In genomic region chr17:40532520-40533253, GRCh38 we compare ENCODE assay signal across 8 cellular contexts. TPM values are rescaled to one million over a fixed set of nuclear protein-coding genes. Genes with fewer than 3 reads are reported as not detected.
DNase-seq lines count a peak whose midpoint lies in the region; ATAC-seq and TF ChIP-seq lines count a peak whose summit lies in the region.

No MANE protein-coding gene starts in this region.

- H4K20me1 ChIP-seq in fibroblast of lung (ENCODE audit: control insufficient read depth, extremely low read depth, insufficient read depth, low read length) = no peaks in the 10 kb centered on the region
- no peaks in the 10 kb centered on the region for H4K20me1 ChIP-seq in osteoblast (ENCODE audit: insufficient read depth, low read length)

- H3K27me3 ChIP-seq in CD4-positive, alpha-beta T cell (ENCODE audit: control insufficient read depth, insufficient read depth, low read length) = no peaks in the 10 kb centered on the region
- H3K27me3 ChIP-seq in fibroblast of lung (ENCODE audit: control insufficient read depth, insufficient read depth, low read length) (no peaks in the 10 kb centered on the region), osteoblast (ENCODE audit: insufficient read depth, low read length) (no peaks in the 10 kb centered on the region)

- no peak for ATAC-seq in CD4-positive, alpha-beta T cell (ENCODE audit: poor library complexity)
- ATAC-seq in GM19035 (IDR thresholded peaks at IDR 0.05; ENCODE audit: unreplicated experiment) = no peak

- H3K27ac ChIP-seq in CD4-positive, alpha-beta T cell (ENCODE audit: low read depth, low read length) = no peak overlapping the region
- H3K27ac ChIP-seq in fibroblast of lung (ENCODE audit: insufficient read depth, low read length) (peak overlapping the region; percentile 39), osteoblast (ENCODE audit: low read depth, low read length) (peak overlapping the region; percentile 99)

- H3K36me3 ChIP-seq in fibroblast of lung (ENCODE audit: control insufficient read depth, insufficient read depth, low read length) (no peaks in the 10 kb centered on the region), osteoblast (ENCODE audit: insufficient read depth, low read length) (no peaks in the 10 kb centered on the region)

- no peak overlapping the region for H3K9ac ChIP-seq in fibroblast of lung (ENCODE audit: insufficient read depth, low read length)

- POLR2A ChIA-PET in CD4-positive, alpha-beta T cell (lab: Charles Lee) = interaction anchor here (0.6 to 18.9 kb wide), 37 partner anchors 9 to 233 kb away, joined by 3 to 668 read pairs (median 6); partner anchors contain the start of genes CCR7, IGFBP4 and TOP2A

- TF ChIP-seq CTCF in CD4-positive, alpha-beta T cell (IDR thresholded peaks at IDR 0.05) = no peak
- no peak for TF ChIP-seq CTCF in fibroblast of lung (conservative IDR thresholded peaks at IDR 0.05 in 1 of 2, IDR thresholded peaks at IDR 0.05 in 1 of 2; ENCODE audit: low read depth in 1 of 2, low read length in 2 of 2)
- no peak for TF ChIP-seq CTCF in osteoblast (IDR thresholded peaks at IDR 0.05; ENCODE audit: extremely low read depth, low read depth, low read length)

- H3K4me2 ChIP-seq in fibroblast of lung (ENCODE audit: extremely low read depth, insufficient read depth, low read length) (peak overlapping the region; percentile 30), osteoblast (ENCODE audit: insufficient read depth, low read length) (peak overlapping the region; percentile 2)

- H3K4me3 Mint-ChIP-seq in CD4-positive, alpha-beta T cell = peak overlapping the region; percentile 72

- no peaks in the 10 kb centered on the region for H3K9me3 Mint-ChIP-seq in CD4-positive, alpha-beta T cell

- H3K4me1 ChIP-seq in fibroblast of lung (ENCODE audit: control insufficient read depth, extremely low read depth, insufficient read depth, low read length) = peaks cover 25% of the 10 kb centered on the region
- H3K4me1 ChIP-seq in osteoblast (ENCODE audit: insufficient read depth, low read length) = peaks cover 53% of the 10 kb centered on the region

- H2AFZ ChIP-seq in fibroblast of lung (ENCODE audit: low read length) = no peak overlapping the region
- peak overlapping the region; percentile 13 for H2AFZ ChIP-seq in osteoblast (ENCODE audit: low read length)

- peaks cover 84% of the 10 kb centered on the region for H3K4me1 Mint-ChIP-seq in CD4-positive, alpha-beta T cell (ENCODE audit: low read depth)

- peaks cover 6% of the 10 kb centered on the region for H3K36me3 Mint-ChIP-seq in CD4-positive, alpha-beta T cell (ENCODE audit: low read depth)

- no peaks in the 10 kb centered on the region for H3K9me3 ChIP-seq in CD4-positive, alpha-beta T cell (ENCODE audit: control insufficient read depth, low read length)
- no peaks in the 10 kb centered on the region for H3K9me3 ChIP-seq in fibroblast of lung (ENCODE audit: control insufficient read depth, insufficient read depth, low read depth, low read length)
- no peaks in the 10 kb centered on the region for H3K9me3 ChIP-seq in osteoblast (ENCODE audit: low read depth, low read length)

- peak overlapping the region; percentile 98 for H3K27ac Mint-ChIP-seq in CD4-positive, alpha-beta T cell

- H3K79me2 ChIP-seq in fibroblast of lung (ENCODE audit: control insufficient read depth, insufficient read depth, low read length) (no peaks in the 10 kb centered on the region), osteoblast (ENCODE audit: insufficient read depth, low read length) (no peaks in the 10 kb centered on the region)

- H3K4me3 ChIP-seq in fibroblast of lung (replicated peaks in 1 of 4; ENCODE audit: control extremely low read depth in 1 of 4, insufficient read depth in 1 of 4, low read depth in 3 of 4, low read length in 4 of 4) = no peak overlapping the region
- no peak overlapping the region for H3K4me3 ChIP-seq in osteoblast (ENCODE audit: insufficient read depth, low read length)

- CTCF ChIA-PET in CD4-positive, alpha-beta T cell (lab: Charles Lee) = interaction anchor here (0.6 to 11.6 kb wide), 50 partner anchors 8 to 420 kb away, joined by 3 to 147 read pairs (median 4); partner anchors contain the start of genes CCR7, IGFBP4, SMARCE1 and TOP2A

- peaks cover 5% of the 10 kb centered on the region for H3K27me3 Mint-ChIP-seq in CD4-positive, alpha-beta T cell

- intact Hi-C loops in CD4-positive, alpha-beta T cell (cut with DNase I, micrococcal nuclease) = loop anchor here (1.0 to 5.0 kb wide), 11 partner anchors 16 to 230 kb away; partner anchors contain the start of genes TOP2A (in 2 of the 2) and IGFBP4 (in 1 of the 2)

- DNase-seq in CD4-positive, alpha-beta T cell = peak in 1 of 10 experiments; percentile 14
- peak; percentile 43 for DNase-seq in RPMI7951 (ENCODE audit: low read depth)
- DNase-seq in fibroblast of lung (ENCODE audit: low read depth in 2 of 2) = peak; percentile 45 to 46
- DNase-seq in osteoblast (ENCODE audit: insufficient read length, low spot score, missing footprints) = no peak
- no peak for DNase-seq in NCI-H526 (lab: John Stamatoyannopoulos, UW)
- no peak for DNase-seq in retina
- no peak for DNase-seq in cerebellar nuclear complex (lab: John Stamatoyannopoulos, UW)

RNA-seq across cellular contexts. Expression of gene TNS4, which starts 31.3 kb away (rescaled TPM):
- 1 to 10 TPM; 3.0 to 4.2 TPM for total RNA-seq in CD4-positive, alpha-beta T cell
- not detected in 2 replicates for total RNA-seq in RPMI7951 (2014; rRNA removed; shearing (Covaris generic))
- total RNA-seq in fibroblast of lung (under 0.01 TPM in 1 of 2 replicates, not detected in the other), osteoblast (under 0.01 and 0.29 TPM in 2 replicates)
- polyA plus RNA-seq in fibroblast of lung = 0.01 and 0.05 TPM in 2 replicates
- 0.24 TPM in 1 of 2 replicates, not detected in the other for polyA plus RNA-seq in fibroblast of lung (2012)
- not detected in 2 replicates for polyA minus RNA-seq in fibroblast of lung (ENCODE audit: low replicate concordance)

RNA-seq across cellular contexts. Expression of gene CCR7, which starts 32.6 kb away (rescaled TPM):
- total RNA-seq in CD4-positive, alpha-beta T cell = 100 to 1,000 TPM; 170 to 180 TPM
- total RNA-seq in RPMI7951 (2014; rRNA removed; shearing (Covaris generic)) = not detected in 2 replicates
- total RNA-seq in fibroblast of lung (under 0.01 TPM in 1 of 2 replicates, not detected in the other), osteoblast (not detected in 2 replicates)
- polyA plus RNA-seq in fibroblast of lung = 0.07 and 0.10 TPM in 2 replicates
- 0.14 and 0.22 TPM in 2 replicates for polyA plus RNA-seq in fibroblast of lung (2012)
- polyA minus RNA-seq in fibroblast of lung (ENCODE audit: low replicate concordance) = 0.30 TPM in 1 of 2 replicates, not detected in the other

Comparison
In these comparisons a context has a peak if more than half of its experiments do, and no peak if none do; other contexts are left out.
1. DNase-seq: peak in RPMI7951 (single experiment) and fibroblast of lung (2 of 2); none in osteoblast (single experiment), NCI-H526 (0 of 2), retina (single experiment) and cerebellar nuclear complex (0 of 2).
2. RNA of gene CCR7, which starts 32.6 kb away (total RNA-seq): 170 to 180 TPM in CD4-positive, alpha-beta T cell; not detected in RPMI7951, under 0.01 TPM in fibroblast of lung and not detected in osteoblast; every median in the first group is over 100 times any median in the second.